In the genomic region with DNA sequence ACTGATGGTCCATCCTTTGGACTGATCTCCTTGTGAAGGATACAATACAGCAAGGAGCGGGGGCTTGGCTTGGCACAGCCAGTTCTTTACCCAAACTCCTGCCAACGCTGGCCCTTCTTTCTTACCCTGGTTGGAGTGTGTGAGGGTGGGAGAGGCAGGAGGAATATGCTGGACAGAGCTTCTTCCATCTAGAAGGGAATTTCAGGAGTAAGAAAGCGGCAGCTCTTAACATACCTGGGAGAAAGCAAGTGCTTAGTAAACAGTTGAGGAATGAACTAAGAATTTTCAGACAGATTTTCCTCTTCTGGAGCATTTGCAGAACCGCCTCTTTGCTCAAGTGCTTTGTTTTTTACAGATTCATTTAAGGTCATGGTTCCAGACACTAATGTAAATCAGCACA, we compare ENCODE assay signal across 17 cellular contexts.
DNase-seq lines count a peak whose midpoint lies in the region; TF ChIP-seq lines count a peak whose summit lies in the region.
"Had no signal": no experiment of that assay in that cellular context is flagged by ENCODE, and none has a peak within 500 bp of the region (broad histone marks: within the 10 kb centered on the region; RNA-seq: fewer than 3 reads in every experiment).

No MANE protein-coding gene starts in this region.

- H3K79me2 ChIP-seq in PC-9 (ENCODE audit: low read depth): peaks cover 77% of the 10 kb centered on the region
- H3K79me2 ChIP-seq in hepatocyte: peaks cover 90% of the 10 kb centered on the region

- WGBS in hepatocyte (ENCODE audit: low lambda C conversion rate, missing lambda C conversion rate): 91% methylated on average over 4 of the region's 4 CpGs
- 83 to 91% methylated on average over 4 of the region's 4 CpGs for WGBS in thyroid gland, 2 donors

- H3K4me1 Mint-ChIP-seq in Calu3 (ENCODE audit: low read depth, unreplicated experiment): peaks cover 66% of the 10 kb centered on the region
- H3K4me1 Mint-ChIP-seq in CD14-positive monocyte: peaks cover 3% of the 10 kb centered on the region

- H3F3A ChIP-seq in PC-9 (ENCODE audit: insufficient read depth, low read depth): peaks cover 25% of the 10 kb centered on the region; the same call in 1 of the 2 replicates

- H3K4me2 ChIP-seq in PC-9: no peak overlapping the region
- H3K4me2 ChIP-seq in hepatocyte: peak overlapping the region; percentile 32

- DNase-seq in Calu3 (no peak), PC-9 (no peak), hepatocyte (ENCODE audit: low spot score) (no peak), thyroid gland (no peak), T1000 (lab: John Stamatoyannopoulos, UW) (no peak), SIG-M5 (lab: John Stamatoyannopoulos, UW) (no peak), CD14-positive monocyte (ENCODE audit: low spot score) (no peak)
- DNase-seq: ACHN, DMS 273 treated with DMSO at 0.1 percent for 48 hours, GDM1, H7, KG1, MV-4-11, NCI-H1694 treated with DMSO at 0.1 percent for 48 hours, NCI-H2227 treated with DMSO at 0.1 percent for 48 hours, NCI-H510A treated with DMSO at 0.1 percent for 48 hours had no signal

- no peaks in the 10 kb centered on the region for H3K36me3 ChIP-seq in PC-9 (ENCODE audit: low read depth)
- H3K36me3 ChIP-seq in hepatocyte (replicated peaks; ENCODE audit: insufficient read depth, low read depth): no peaks in the 10 kb centered on the region
- H3K36me3 ChIP-seq in thyroid gland: no peaks in the 10 kb centered on the region

- H3K27me3 Mint-ChIP-seq in Calu3 (ENCODE audit: unreplicated experiment): no peaks in the 10 kb centered on the region
- H3K27me3 Mint-ChIP-seq in CD14-positive monocyte (ENCODE audit: low read depth in 3 of 3): peaks cover 4 to 9% (median 9%) of the 10 kb centered on the region in 3 donors

- H3K27ac Mint-ChIP-seq in Calu3 (ENCODE audit: unreplicated experiment): peak overlapping the region; percentile 96
- no peak overlapping the region for H3K27ac Mint-ChIP-seq in CD14-positive monocyte

- H3K9me3 Mint-ChIP-seq in Calu3 (ENCODE audit: low read depth, unreplicated experiment) (no peaks in the 10 kb centered on the region), CD14-positive monocyte (no peaks in the 10 kb centered on the region)

- CTCF ChIA-PET in Calu3 (lab: Charles Lee): interaction anchor here (1.2 kb wide), 2 partner anchors 8 to 158 kb away, joined by 3 to 5 read pairs; no protein-coding TSS in a partner anchor
- CTCF ChIA-PET in PC-9 (lab: Charles Lee): no interaction called here

- TF ChIP-seq POLR2A in thyroid gland (IDR thresholded peaks at IDR 0.05): no peak

- intact Hi-C loops in Calu3 (cut with micrococcal nuclease; ENCODE audit: unreplicated experiment) (no loop called here), PC-9 (cut with micrococcal nuclease; ENCODE audit: unreplicated experiment) (no loop called here), thyroid gland (cut with DNase I) (no loop called here), CD14-positive monocyte (cut with micrococcal nuclease) (no loop called here)

- TF ChIP-seq CTCF in Calu3 (IDR thresholded peaks at IDR 0.05; ENCODE audit: unreplicated experiment): no peak
- TF ChIP-seq CTCF in PC-9 (conservative IDR thresholded peaks at IDR 0.05): no peak
- no peak for TF ChIP-seq CTCF in hepatocyte (IDR thresholded peaks at IDR 0.05; ENCODE audit: poor library complexity)
- TF ChIP-seq CTCF in thyroid gland (IDR thresholded peaks at IDR 0.05): no peak
- no peak for TF ChIP-seq CTCF in CD14-positive monocyte (IDR thresholded peaks at IDR 0.05)

- H4K20me1 ChIP-seq in PC-9 (ENCODE audit: insufficient read depth) (no peaks in the 10 kb centered on the region), hepatocyte (ENCODE audit: insufficient read depth, poor library complexity, severe bottlenecking) (peaks cover 4% of the 10 kb centered on the region)

- H3K36me3 Mint-ChIP-seq in Calu3 (ENCODE audit: insufficient read depth, unreplicated experiment) (peaks cover 17% of the 10 kb centered on the region), CD14-positive monocyte (no peaks in the 10 kb centered on the region)

- BruUV-seq in Calu3 (replicated peaks; lab: Mats Ljungman, UMichigan) (no TSS peak), PC-9 (replicated peaks; lab: Mats Ljungman, UMichigan) (no TSS peak)

- H2AFZ ChIP-seq in PC-9 (no peak overlapping the region), hepatocyte (no peak overlapping the region)

- H3K9me2 ChIP-seq in PC-9 (ENCODE audit: insufficient read depth) (no peaks in the 10 kb centered on the region), hepatocyte (replicated peaks; ENCODE audit: insufficient read depth) (no peaks in the 10 kb centered on the region)

- H3K9me3 ChIP-seq in PC-9 (ENCODE audit: insufficient read depth, low read depth) (no peaks in the 10 kb centered on the region), hepatocyte (ENCODE audit: low read depth) (no peaks in the 10 kb centered on the region), thyroid gland (no peaks in the 10 kb centered on the region)

- H3K27me3 ChIP-seq in PC-9 (ENCODE audit: insufficient read depth, low read depth): no peaks in the 10 kb centered on the region
- H3K27me3 ChIP-seq in hepatocyte: no peaks in the 10 kb centered on the region
- no peaks in the 10 kb centered on the region for H3K27me3 ChIP-seq in thyroid gland

- H3K4me3 ChIP-seq in PC-9 (no peak overlapping the region), hepatocyte (no peak overlapping the region), thyroid gland (replicated peaks in 1 of 3) (no peak overlapping the region)

- H3K27ac ChIP-seq in PC-9 (peak overlapping the region; percentile 75), hepatocyte (peak overlapping the region; percentile 90), thyroid gland (peak overlapping the region in 2 of 3 donors; percentile 55 to 85)
- H3K27ac ChIP-seq: C4-2B had no signal

- H3K4me3 Mint-ChIP-seq in Calu3 (ENCODE audit: low read depth, unreplicated experiment) (no peak overlapping the region), CD14-positive monocyte (no peak overlapping the region)

- POLR2A ChIA-PET in PC-9 (lab: Charles Lee; ENCODE audit: unreplicated experiment): no interaction called here

- peaks cover 40% of the 10 kb centered on the region for H3K4me1 ChIP-seq in PC-9 (replicated peaks; ENCODE audit: insufficient read depth)
- H3K4me1 ChIP-seq in hepatocyte (ENCODE audit: insufficient read depth): peaks cover 23% of the 10 kb centered on the region
- peaks cover 14 to 43% of the 10 kb centered on the region in 2 donors for H3K4me1 ChIP-seq in thyroid gland
